35 cellular contexts compared by ENCODE assay signal in genomic region chr5:135509995-135510394, GRCh38. TPM values are rescaled to one million over a fixed set of nuclear protein-coding genes. Genes with fewer than 3 reads are reported as not detected.
"Had no signal": no experiment of that assay in that cellular context is flagged by ENCODE, and none has a peak within 500 bp of the region (broad histone marks: within the 10 kb centered on the region; RNA-seq: fewer than 3 reads in every experiment).

No MANE protein-coding gene starts in this region.

- H3K4me1 ChIP-seq: ascending aorta, breast epithelium, heart right ventricle had no signal

- H3K4me3 ChIP-seq: ascending aorta, breast epithelium, esophagus squamous epithelium, gastroesophageal sphincter, heart right ventricle had no signal

- H3K27me3 ChIP-seq: ascending aorta had no signal

- H3K9me3 Mint-ChIP-seq: activated CD4-positive, alpha-beta memory T cell treated with anti-CD3 and anti-CD28 coated beads, Interleukin-2, amount 10 ng/mL, durations not matched to agents 7 days and 5 days; activated CD4-positive, alpha-beta T cell treated with anti-CD3 and anti-CD28 coated beads, Interleukin-2, amount 10 ng/mL, durations not matched to agents 7 days and 5 days; activated naive CD4-positive, alpha-beta T cell treated with anti-CD3 and anti-CD28 coated beads, Interleukin-2, amount 10 ng/mL, durations not matched to agents 7 days and 5 days; activated naive CD4-positive, alpha-beta T cell treated with anti-CD3 and anti-CD28 coated beads, Interleukin-2, amount 50 U/mL, for 72 hours; activated naive CD8-positive, alpha-beta T cell treated with anti-CD3 and anti-CD28 coated beads, Interleukin-2, amount 10 ng/mL, durations not matched to agents 7 days and 5 days; activated T-cell treated with anti-CD3 and anti-CD28 coated beads, Interleukin-2, amount 50 U/mL, for 24 hours; activated T-cell treated with anti-CD3 and anti-CD28 coated beads, Interleukin-2, amount 50 U/mL, for 72 hours; central memory CD8-positive, alpha-beta T cell had no signal

- H3K36me3 Mint-ChIP-seq: activated naive CD4-positive, alpha-beta T cell treated with anti-CD3 and anti-CD28 coated beads, Interleukin-2, amount 10 ng/mL, durations not matched to agents 7 days and 5 days; activated naive CD4-positive, alpha-beta T cell treated with anti-CD3 and anti-CD28 coated beads, Interleukin-2, amount 50 U/mL, for 72 hours; activated naive CD8-positive, alpha-beta T cell treated with anti-CD3 and anti-CD28 coated beads, Interleukin-2, amount 10 ng/mL, durations not matched to agents 7 days and 5 days; brain had no signal

- DNase-seq: activated CD4-positive, alpha-beta memory T cell treated with anti-CD3 and anti-CD28 coated beads, Interleukin-2, amount 10 ng/mL, durations not matched to agents 7 days and 5 days; activated CD4-positive, alpha-beta T cell treated with anti-CD3 and anti-CD28 coated beads for 1 hour; activated CD4-positive, alpha-beta T cell treated with anti-CD3 and anti-CD28 coated beads for 4 hours; activated CD4-positive, alpha-beta T cell treated with anti-CD3 and anti-CD28 coated beads, Interleukin-2, amount 10 ng/mL, durations not matched to agents 7 days and 5 days; activated CD4-positive, alpha-beta T cell treated with anti-CD3 and anti-CD28 coated beads, Interleukin-2, amount 50 U/mL, for 4 hours; activated CD4-positive, CD25-positive, alpha-beta regulatory T cell; activated CD8-positive, alpha-beta memory T cell treated with anti-CD3 and anti-CD28 coated beads, Interleukin-2, amount 50 U/mL, for 48 hours; activated gamma-delta T cell; activated naive CD4-positive, alpha-beta T cell; activated naive CD4-positive, alpha-beta T cell treated with anti-CD3 and anti-CD28 coated beads, Interleukin-2, amount 10 ng/mL, durations not matched to agents 7 days and 5 days; activated naive CD8-positive, alpha-beta T cell treated with anti-CD3 and anti-CD28 coated beads, Interleukin-2, amount 10 ng/mL, durations not matched to agents 7 days and 5 days; activated T-cell treated with anti-CD3 and anti-CD28 coated beads for 4 hours; activated T-cell treated with anti-CD3 and anti-CD28 coated beads, Interleukin-2, amount 50 U/mL, for 24 hours; activated T-cell treated with anti-CD3 and anti-CD28 coated beads, Interleukin-2, amount 50 U/mL, for 72 hours; cortex of kidney; dermis blood vessel endothelial cell; effector CD4-positive, alpha-beta T cell; esophagus squamous epithelium; foreskin melanocyte; heart right ventricle; T-helper 1 cell; T-helper 2 cell had no signal

- H3K27ac ChIP-seq: ascending aorta, breast epithelium, epithelial cell of prostate, esophagus squamous epithelium, gastroesophageal sphincter, heart right ventricle had no signal

- H3K4me3 Mint-ChIP-seq: activated CD4-positive, alpha-beta memory T cell treated with anti-CD3 and anti-CD28 coated beads, Interleukin-2, amount 10 ng/mL, durations not matched to agents 7 days and 5 days; activated CD4-positive, alpha-beta T cell treated with anti-CD3 and anti-CD28 coated beads, Interleukin-2, amount 10 ng/mL, durations not matched to agents 7 days and 5 days; activated naive CD4-positive, alpha-beta T cell treated with anti-CD3 and anti-CD28 coated beads, Interleukin-2, amount 10 ng/mL, durations not matched to agents 7 days and 5 days; activated naive CD8-positive, alpha-beta T cell treated with anti-CD3 and anti-CD28 coated beads, Interleukin-2, amount 10 ng/mL, durations not matched to agents 7 days and 5 days; activated T-cell treated with anti-CD3 and anti-CD28 coated beads, Interleukin-2, amount 50 U/mL, for 24 hours; central memory CD8-positive, alpha-beta T cell had no signal

- ATAC-seq: activated naive CD4-positive, alpha-beta T cell treated with anti-CD3 and anti-CD28 coated beads, Interleukin-2, amount 50 U/mL, for 72 hours; gastroesophageal sphincter; heart right ventricle had no signal

- H3K36me3 ChIP-seq: ascending aorta, breast epithelium, esophagus squamous epithelium, gastroesophageal sphincter, heart right ventricle had no signal

- H3K4me1 Mint-ChIP-seq: activated CD4-positive, alpha-beta memory T cell treated with anti-CD3 and anti-CD28 coated beads, Interleukin-2, amount 10 ng/mL, durations not matched to agents 7 days and 5 days; activated CD4-positive, alpha-beta T cell treated with anti-CD3 and anti-CD28 coated beads, Interleukin-2, amount 10 ng/mL, durations not matched to agents 7 days and 5 days; activated naive CD4-positive, alpha-beta T cell treated with anti-CD3 and anti-CD28 coated beads, Interleukin-2, amount 10 ng/mL, durations not matched to agents 7 days and 5 days; central memory CD8-positive, alpha-beta T cell had no signal

- H3K27ac Mint-ChIP-seq: activated CD4-positive, alpha-beta memory T cell treated with anti-CD3 and anti-CD28 coated beads, Interleukin-2, amount 10 ng/mL, durations not matched to agents 7 days and 5 days; activated CD4-positive, alpha-beta T cell treated with anti-CD3 and anti-CD28 coated beads, Interleukin-2, amount 10 ng/mL, durations not matched to agents 7 days and 5 days; activated naive CD4-positive, alpha-beta T cell treated with anti-CD3 and anti-CD28 coated beads, Interleukin-2, amount 10 ng/mL, durations not matched to agents 7 days and 5 days; activated naive CD4-positive, alpha-beta T cell treated with anti-CD3 and anti-CD28 coated beads, Interleukin-2, amount 50 U/mL, for 72 hours; activated naive CD8-positive, alpha-beta T cell treated with anti-CD3 and anti-CD28 coated beads, Interleukin-2, amount 10 ng/mL, durations not matched to agents 7 days and 5 days; activated T-cell treated with anti-CD3 and anti-CD28 coated beads, Interleukin-2, amount 50 U/mL, for 24 hours; activated T-cell treated with anti-CD3 and anti-CD28 coated beads, Interleukin-2, amount 50 U/mL, for 72 hours; brain had no signal

- H3K9me3 ChIP-seq: ascending aorta, breast epithelium, esophagus squamous epithelium had no signal

RNA-seq across cellular contexts. Expression of gene NEUROG1, which starts 25.8 kb away (rescaled TPM):
- total RNA-seq: activated CD4-positive, alpha-beta memory T cell treated with anti-CD3 and anti-CD28 coated beads, Interleukin-2, amount 10 ng/mL, durations not matched to agents 7 days and 5 days; activated CD4-positive, alpha-beta T cell treated with anti-CD3 and anti-CD28 coated beads, Interleukin-2, amount 10 ng/mL, durations not matched to agents 7 days and 5 days; activated naive CD4-positive, alpha-beta T cell treated with anti-CD3 and anti-CD28 coated beads, Interleukin-2, amount 50 U/mL, for 72 hours; activated naive CD8-positive, alpha-beta T cell treated with anti-CD3 and anti-CD28 coated beads, Interleukin-2, amount 10 ng/mL, durations not matched to agents 7 days and 5 days; activated T-cell treated with anti-CD3 and anti-CD28 coated beads, Interleukin-2, amount 50 U/mL, for 72 hours; ascending aorta; breast epithelium; cardiac septum; chondrocyte; dermis blood vessel endothelial cell; endothelial cell of umbilical vein; esophagus squamous epithelium; fibroblast of lung; fibroblast of villous mesenchyme; gastroesophageal sphincter; glomerular endothelial cell; heart right ventricle had no signal

RNA-seq across cellular contexts. Expression of gene TIFAB, which starts 57.8 kb away (rescaled TPM):
- total RNA-seq: activated CD4-positive, alpha-beta memory T cell treated with anti-CD3 and anti-CD28 coated beads, Interleukin-2, amount 10 ng/mL, durations not matched to agents 7 days and 5 days; activated CD4-positive, alpha-beta T cell treated with anti-CD3 and anti-CD28 coated beads, Interleukin-2, amount 10 ng/mL, durations not matched to agents 7 days and 5 days; activated naive CD4-positive, alpha-beta T cell treated with anti-CD3 and anti-CD28 coated beads, Interleukin-2, amount 50 U/mL, for 72 hours; activated naive CD8-positive, alpha-beta T cell treated with anti-CD3 and anti-CD28 coated beads, Interleukin-2, amount 10 ng/mL, durations not matched to agents 7 days and 5 days; activated T-cell treated with anti-CD3 and anti-CD28 coated beads, Interleukin-2, amount 50 U/mL, for 72 hours; ascending aorta; breast epithelium; cardiac septum; chondrocyte; dermis blood vessel endothelial cell; endothelial cell of umbilical vein; fibroblast of lung; fibroblast of villous mesenchyme; gastroesophageal sphincter; glomerular endothelial cell had no signal
